In the genomic region with DNA sequence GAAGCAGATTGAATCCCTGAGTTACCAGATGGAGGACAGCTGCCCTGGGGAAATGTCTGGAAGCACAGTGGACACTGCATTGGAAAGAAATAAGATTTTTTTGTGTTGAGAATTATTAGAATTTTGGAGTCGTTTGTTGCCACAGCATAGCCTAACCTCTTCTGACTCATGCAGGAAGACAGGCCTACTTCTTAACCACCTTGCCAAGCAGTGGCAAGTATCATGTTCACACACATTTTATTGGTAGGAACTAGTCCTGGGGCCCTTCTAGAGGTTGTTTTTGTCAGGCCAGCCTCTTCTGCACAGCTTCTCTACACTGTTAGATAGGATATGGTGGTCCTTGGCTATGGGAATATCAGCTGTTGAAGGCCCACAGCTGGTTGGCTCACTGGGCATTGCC, we compare ENCODE assay signal across 19 cellular contexts.
A peak's percentile ranks its signal among the peaks of the same experiment; 100 is the strongest.
DNase-seq lines count a peak whose midpoint lies in the region; ATAC-seq, FAIRE-seq and TF ChIP-seq lines count a peak whose summit lies in the region.
"Had no signal": no experiment of that assay in that cellular context is flagged by ENCODE, and none has a peak within 500 bp of the region (broad histone marks: within the 10 kb centered on the region; RNA-seq: fewer than 3 reads in every experiment).

No MANE protein-coding gene starts in this region.

- H3K9me3 Mint-ChIP-seq in astrocyte (ENCODE audit: unreplicated experiment) (no peaks in the 10 kb centered on the region), neural progenitor cell (no peaks in the 10 kb centered on the region)
- H3K9me3 Mint-ChIP-seq in activated T-helper 2 cell treated with anti-CD3 and anti-CD28 coated beads, Interferon-gamma antibody, Interleukin-2, Interleukin-4, amounts not matched to agents 10 μg/mL and 5 μg/mL and 100 μg/mL, durations not matched to agents 14 hours and 24 hours and 36 hours, result no peaks in the 10 kb centered on the region
- H3K9me3 Mint-ChIP-seq: IgD-negative memory B cell had no signal

- H3K79me2 ChIP-seq in astrocyte (ENCODE audit: insufficient read depth, low read length) (no peaks in the 10 kb centered on the region), neural progenitor cell (ENCODE audit: low read depth) (no peaks in the 10 kb centered on the region)

- H3F3A ChIP-seq in neural progenitor cell (ENCODE audit: low read depth), result no peaks in the 10 kb centered on the region

- H3K4me3 Mint-ChIP-seq in astrocyte (ENCODE audit: unreplicated experiment) (no peak overlapping the region), neural progenitor cell (no peak overlapping the region)
- H3K4me3 Mint-ChIP-seq in activated T-helper 2 cell treated with anti-CD3 and anti-CD28 coated beads, Interferon-gamma antibody, Interleukin-2, Interleukin-4, amounts not matched to agents 10 μg/mL and 5 μg/mL and 100 μg/mL, durations not matched to agents 14 hours and 24 hours and 36 hours (ENCODE audit: low read depth), result no peak overlapping the region
- H3K4me3 Mint-ChIP-seq: IgD-negative memory B cell had no signal

- H3K36me3 ChIP-seq in astrocyte (ENCODE audit: insufficient read depth, low read length), result no peaks in the 10 kb centered on the region
- H3K36me3 ChIP-seq in neural progenitor cell, result no peaks in the 10 kb centered on the region
- H3K36me3 ChIP-seq in tibial nerve, result no peaks in the 10 kb centered on the region
- H3K36me3 ChIP-seq in testis (ENCODE audit: low read depth, missing control alignments), result no peaks in the 10 kb centered on the region
- H3K36me3 ChIP-seq: Peyer's patch had no signal

- H3K4me3 ChIP-seq in astrocyte (ENCODE audit: insufficient read depth, low read depth, low read length) (no peak overlapping the region), neural progenitor cell (no peak overlapping the region), tibial nerve (no peak overlapping the region), testis (no peak overlapping the region)
- H3K4me3 ChIP-seq: A549, Peyer's patch had no signal

- H3K4me1 Mint-ChIP-seq in astrocyte (ENCODE audit: low read depth, unreplicated experiment) (no peaks in the 10 kb centered on the region), neural progenitor cell (peaks cover 8% of the 10 kb centered on the region)
- no peaks in the 10 kb centered on the region for H3K4me1 Mint-ChIP-seq in activated T-helper 2 cell treated with anti-CD3 and anti-CD28 coated beads, Interferon-gamma antibody, Interleukin-2, Interleukin-4, amounts not matched to agents 10 μg/mL and 5 μg/mL and 100 μg/mL, durations not matched to agents 14 hours and 24 hours and 36 hours (ENCODE audit: low read depth)
- H3K4me1 Mint-ChIP-seq: IgD-negative memory B cell had no signal

- no peaks in the 10 kb centered on the region for H4K20me1 ChIP-seq in astrocyte (ENCODE audit: insufficient read depth, low read length)
- no peaks in the 10 kb centered on the region for H4K20me1 ChIP-seq in neural progenitor cell (ENCODE audit: low read depth)

- TF ChIP-seq EP300 in tibial nerve (IDR thresholded peaks at IDR 0.05), result no peak

- TF ChIP-seq POLR2A in tibial nerve (IDR thresholded peaks at IDR 0.05) (no peak), testis (IDR thresholded peaks at IDR 0.05) (no peak)

- H3K27me3 Mint-ChIP-seq in astrocyte (ENCODE audit: low read depth, unreplicated experiment), result no peaks in the 10 kb centered on the region
- peaks cover 2% of the 10 kb centered on the region for H3K27me3 Mint-ChIP-seq in neural progenitor cell (ENCODE audit: insufficient read depth, low read depth)
- no peaks in the 10 kb centered on the region for H3K27me3 Mint-ChIP-seq in activated T-helper 2 cell treated with anti-CD3 and anti-CD28 coated beads, Interferon-gamma antibody, Interleukin-2, Interleukin-4, amounts not matched to agents 10 μg/mL and 5 μg/mL and 100 μg/mL, durations not matched to agents 14 hours and 24 hours and 36 hours (ENCODE audit: low read depth)
- H3K27me3 Mint-ChIP-seq: IgD-negative memory B cell had no signal

- H3K4me1 ChIP-seq in astrocyte (ENCODE audit: insufficient read depth, low read length), result no peaks in the 10 kb centered on the region
- H3K4me1 ChIP-seq in neural progenitor cell, result peaks cover 10% of the 10 kb centered on the region
- no peaks in the 10 kb centered on the region for H3K4me1 ChIP-seq in tibial nerve
- no peaks in the 10 kb centered on the region for H3K4me1 ChIP-seq in testis
- H3K4me1 ChIP-seq: A549, Peyer's patch had no signal

- TF ChIP-seq CTCF in astrocyte (IDR thresholded peaks at IDR 0.05; ENCODE audit: insufficient read depth, low read depth, low read length) (no peak), neural progenitor cell (IDR thresholded peaks at IDR 0.05) (no peak), tibial nerve (IDR thresholded peaks at IDR 0.05) (no peak), testis (IDR thresholded peaks at IDR 0.05) (no peak)

- H3K9ac ChIP-seq in astrocyte (ENCODE audit: low read length) (no peak overlapping the region), neural progenitor cell (no peak overlapping the region)

- H3K27ac ChIP-seq in astrocyte (ENCODE audit: low read depth, low read length) (no peak overlapping the region), neural progenitor cell (no peak overlapping the region), tibial nerve (no peak overlapping the region), testis (no peak overlapping the region)
- H3K27ac ChIP-seq: A549, C4-2B, Peyer's patch had no signal

- H3K9me3 ChIP-seq in astrocyte (ENCODE audit: insufficient read depth, low read depth, low read length) (no peaks in the 10 kb centered on the region), neural progenitor cell (ENCODE audit: low read depth) (no peaks in the 10 kb centered on the region), tibial nerve (no peaks in the 10 kb centered on the region), testis (no peaks in the 10 kb centered on the region)
- H3K9me3 ChIP-seq: A549, Peyer's patch had no signal

- intact Hi-C loops in testis (cut with DNase I; ENCODE audit: low total_unique reads), result no loop called here
- intact Hi-C loops in activated T-helper 2 cell treated with anti-CD3 and anti-CD28 coated beads, Interferon-gamma antibody, Interleukin-2, Interleukin-4, amounts not matched to agents 10 μg/mL and 5 μg/mL and 100 μg/mL, durations not matched to agents 14 hours and 24 hours and 36 hours (cut with micrococcal nuclease), result no loop called here

- no peak overlapping the region for H3K4me2 ChIP-seq in astrocyte (ENCODE audit: low read length)
- H3K4me2 ChIP-seq in neural progenitor cell, result no peak overlapping the region
- H3K4me2 ChIP-seq: A549 had no signal

- H3K36me3 Mint-ChIP-seq in astrocyte (ENCODE audit: low read depth, unreplicated experiment) (no peaks in the 10 kb centered on the region), neural progenitor cell (no peaks in the 10 kb centered on the region)
- no peaks in the 10 kb centered on the region for H3K36me3 Mint-ChIP-seq in activated T-helper 2 cell treated with anti-CD3 and anti-CD28 coated beads, Interferon-gamma antibody, Interleukin-2, Interleukin-4, amounts not matched to agents 10 μg/mL and 5 μg/mL and 100 μg/mL, durations not matched to agents 14 hours and 24 hours and 36 hours (ENCODE audit: low read depth)
- H3K36me3 Mint-ChIP-seq: IgD-negative memory B cell had no signal

- H3K27me3 ChIP-seq in astrocyte (ENCODE audit: insufficient read depth, low read length), result no peaks in the 10 kb centered on the region
- no peaks in the 10 kb centered on the region for H3K27me3 ChIP-seq in neural progenitor cell
- H3K27me3 ChIP-seq in tibial nerve, result no peaks in the 10 kb centered on the region
- no peaks in the 10 kb centered on the region for H3K27me3 ChIP-seq in testis
- H3K27me3 ChIP-seq: Peyer's patch had no signal

- DNase-seq in GF-D8 (lab: John Stamatoyannopoulos, UW), result peak; percentile 2
- DNase-seq in MV-4-11 (lab: John Stamatoyannopoulos, UW), result peak; percentile 25
- peak; percentile 1 for DNase-seq in astrocyte (ENCODE audit: low read depth)
- no peak for DNase-seq in neural progenitor cell (ENCODE audit: low spot score)
- DNase-seq in tibial nerve (ENCODE audit: low spot score in 2 of 2), result no peak
- DNase-seq in testis, result no peak
- DNase-seq in activated T-helper 2 cell treated with anti-CD3 and anti-CD28 coated beads, Interferon-gamma antibody, Interleukin-2, Interleukin-4, amounts not matched to agents 10 μg/mL and 5 μg/mL and 100 μg/mL, durations not matched to agents 14 hours and 24 hours and 36 hours (ENCODE audit: low spot score), result no peak
- DNase-seq: NCI-H1092 treated with DMSO at 0.1 percent for 48 hours, NCI-H2081 treated with DMSO at 0.1 percent for 48 hours, NCI-H510A, NCI-H774, Peyer's patch, SHP77 treated with DMSO at 0.1 percent for 48 hours had no signal

- 68 to 88% methylated on average over 1 of the region's 1 CpG for WGBS in tibial nerve, 2 donors
- WGBS in testis, 2 donors, result 59 to 90% methylated on average over 1 of the region's 1 CpG

- H3K27ac Mint-ChIP-seq in astrocyte (ENCODE audit: unreplicated experiment) (no peak overlapping the region), neural progenitor cell (no peak overlapping the region)
- H3K27ac Mint-ChIP-seq in activated T-helper 2 cell treated with anti-CD3 and anti-CD28 coated beads, Interferon-gamma antibody, Interleukin-2, Interleukin-4, amounts not matched to agents 10 μg/mL and 5 μg/mL and 100 μg/mL, durations not matched to agents 14 hours and 24 hours and 36 hours, result no peak overlapping the region
- H3K27ac Mint-ChIP-seq: IgD-negative memory B cell had no signal

- H2AFZ ChIP-seq in astrocyte (ENCODE audit: low read depth, low read length), result no peak overlapping the region
- peak overlapping the region; percentile 61 for H2AFZ ChIP-seq in neural progenitor cell (replicated peaks)

- ATAC-seq in GM18907 (IDR thresholded peaks at IDR 0.05; ENCODE audit: unreplicated experiment), result no peak
- ATAC-seq: A549 had no signal

- FAIRE-seq in astrocyte (lab: Jason Lieb, UNC), result no peak
- FAIRE-seq: A549, GM12892, H1 had no signal

Comparison
In these comparisons a context has a peak if more than half of its experiments do, and no peak if none do; other contexts are left out.
1. DNase-seq: peak in GF-D8 (single experiment), MV-4-11 (single experiment) and astrocyte (single experiment); none in neural progenitor cell (single experiment), tibial nerve (0 of 2), testis (single experiment) and activated T-helper 2 cell treated with anti-CD3 and anti-CD28 coated beads, Interferon-gamma antibody, Interleukin-2, Interleukin-4, amounts not matched to agents 10 μg/mL and 5 μg/mL and 100 μg/mL, durations not matched to agents 14 hours and 24 hours and 36 hours (single experiment).